In the genomic region with DNA sequence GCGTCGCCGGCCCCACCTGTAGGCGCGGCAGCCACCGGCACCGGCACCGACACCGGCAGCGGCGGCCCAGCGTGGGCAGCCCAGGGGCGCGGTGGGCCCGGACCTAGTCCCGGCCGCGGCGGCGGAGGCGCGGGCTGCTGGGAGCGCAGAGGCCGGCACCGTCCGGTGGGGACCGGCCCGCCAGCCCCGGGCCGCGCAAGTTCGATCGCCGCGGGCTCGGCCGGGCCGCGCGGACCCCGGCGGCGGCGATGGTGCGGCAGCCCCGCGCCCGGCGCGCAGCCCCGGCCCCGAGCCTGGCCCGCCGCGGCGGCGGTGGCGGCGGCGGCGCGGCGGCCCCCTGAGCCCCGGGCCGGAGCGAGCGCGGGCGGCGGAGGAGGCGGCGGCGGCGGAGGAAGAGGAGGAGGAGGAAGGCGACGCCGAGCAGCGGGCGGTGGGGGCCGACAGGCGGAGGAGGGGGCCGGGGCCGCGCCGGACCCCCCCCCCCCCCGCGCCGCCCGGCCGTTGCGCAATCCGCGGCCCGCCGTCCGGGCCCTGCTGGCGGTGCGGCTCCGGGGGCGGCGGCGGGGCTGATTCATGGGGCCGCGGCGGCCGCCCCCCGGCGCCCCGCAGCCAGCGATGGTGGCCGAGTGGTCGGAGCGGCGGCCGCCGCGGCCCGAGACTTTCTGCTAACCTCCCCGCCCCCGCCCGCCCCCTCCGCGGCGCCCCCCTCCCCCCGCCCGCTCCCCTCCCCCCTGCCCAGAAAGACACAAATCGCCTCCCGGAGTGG, we compare ENCODE assay signal across 18 cellular contexts.
A peak's percentile ranks its signal among the peaks of the same experiment; 100 is the strongest.
DNase-seq lines count a peak whose midpoint lies in the region; ATAC-seq, FAIRE-seq and TF ChIP-seq lines count a peak whose summit lies in the region.
"Had no signal": no experiment of that assay in that cellular context is flagged by ENCODE, and none has a peak within 500 bp of the region (broad histone marks: within the 10 kb centered on the region; RNA-seq: fewer than 3 reads in every experiment).

No MANE protein-coding gene starts in this region.

- peaks cover 4% of the 10 kb centered on the region for H3K36me3 Mint-ChIP-seq in activated CD4-positive, alpha-beta memory T cell treated with anti-CD3 and anti-CD28 coated beads for 36 hours

- H3K4me3 ChIP-seq in HepG2 (replicated peaks in 1 of 3; ENCODE audit: insufficient read depth in 1 of 3, low read depth in 2 of 3, low read length in 3 of 3) (peak overlapping the region in 1 of 3 experiments; percentile 33; a peak in 2 of 6 replicates), right lobe of liver (no peak overlapping the region), ectodermal cell (ENCODE audit: insufficient read depth, low read depth, low read length) (peak overlapping the region; percentile 45), neuronal stem cell (ENCODE audit: low read length in 2 of 2) (peak overlapping the region; percentile 39 to 83), aorta (ENCODE audit: low read length in 2 of 2) (peak overlapping the region; percentile 41 to 79), GM23248 (no peak overlapping the region)
- H3K4me3 ChIP-seq: PC-9 had no signal

- H3K4me3 Mint-ChIP-seq in activated CD4-positive, alpha-beta memory T cell treated with anti-CD3 and anti-CD28 coated beads for 36 hours, result no peak overlapping the region
- H3K4me3 Mint-ChIP-seq: activated naive CD8-positive, alpha-beta T cell; B cell had no signal

- H3K27ac Mint-ChIP-seq in activated CD4-positive, alpha-beta memory T cell treated with anti-CD3 and anti-CD28 coated beads for 36 hours, result no peak overlapping the region
- H3K27ac Mint-ChIP-seq: activated naive CD8-positive, alpha-beta T cell; B cell; T-cell had no signal

- no peak overlapping the region for H2BK120ac ChIP-seq in neuronal stem cell (ENCODE audit: low read depth, low read length)

- no peaks in the 10 kb centered on the region for H3K79me2 ChIP-seq in HepG2 (ENCODE audit: insufficient read depth, low read length)
- H3K79me2 ChIP-seq in GM23248 (ENCODE audit: insufficient read depth), result no peaks in the 10 kb centered on the region

- TF ChIP-seq RAD21 in HepG2 (CRISPR knock-in tag; IDR thresholded peaks at IDR 0.05), result no peak

- no peak overlapping the region for H2BK5ac ChIP-seq in neuronal stem cell (ENCODE audit: low read length)

- H3K18ac ChIP-seq in neuronal stem cell (ENCODE audit: low read length), result peak overlapping the region; percentile 74

- WGBS in HepG2 (ENCODE audit: low lambda C conversion rate), result no CpG with 5 or more reads among the region's 128 CpGs
- 0% methylated on average over 5 of the region's 128 CpGs for WGBS in right lobe of liver (ENCODE audit: insufficient coverage, low coverage, low lambda C conversion rate, missing lambda C conversion rate)
- 0 to 1% methylated on average over 116 to 128 of the region's 128 CpGs for WGBS in ectodermal cell, 2 experiments
- WGBS in neuronal stem cell (ENCODE audit: extremely low coverage in 2 of 2, insufficient read length in 2 of 2, insufficient replicate concordance in 1 of 2), 2 donors, result no CpG with 5 or more reads among the region's 128 CpGs
- 1 to 2% methylated on average over 15 to 126 of the region's 128 CpGs for WGBS in aorta, 2 donors
- WGBS in GM23248 (ENCODE audit: low coverage in 1 of 2, low lambda C conversion rate in 2 of 2, missing lambda C conversion rate in 2 of 2), 2 experiments, result 2 to 3% methylated on average over 14 to 68 of the region's 128 CpGs

- H2AFZ ChIP-seq in HepG2 (ENCODE audit: low read length) (no peak overlapping the region), neuronal stem cell (ENCODE audit: low read length) (no peak overlapping the region), GM23248 (no peak overlapping the region)
- H2AFZ ChIP-seq: PC-9 had no signal

- no peak overlapping the region for H2BK15ac ChIP-seq in neuronal stem cell (ENCODE audit: low read length)

- H3K27ac ChIP-seq in HepG2 (ENCODE audit: extremely low read length, insufficient read depth, low read length), result no peak overlapping the region
- H3K27ac ChIP-seq in right lobe of liver, result no peak overlapping the region
- H3K27ac ChIP-seq in ectodermal cell (ENCODE audit: insufficient read depth, low read depth, low read length, poor library complexity, severe bottlenecking), result no peak overlapping the region
- H3K27ac ChIP-seq in neuronal stem cell (replicated peaks; ENCODE audit: low read length), result no peak overlapping the region
- H3K27ac ChIP-seq in aorta (ENCODE audit: low read depth in 1 of 2, low read length in 2 of 2), result peak overlapping the region in 1 of 2 donors; percentile 6
- no peak overlapping the region for H3K27ac ChIP-seq in GM23248
- H3K27ac ChIP-seq: gastrocnemius medialis, KMS-11, PC-9 had no signal

- H3F3A ChIP-seq in GM23248 (ENCODE audit: insufficient read depth), result no peaks in the 10 kb centered on the region

- no peak overlapping the region for H4K91ac ChIP-seq in neuronal stem cell (ENCODE audit: low read depth, low read length, poor library complexity)

- H3K4ac ChIP-seq in neuronal stem cell (ENCODE audit: low read length), result no peak overlapping the region

- no peak for TF ChIP-seq CTCF in HepG2 (CRISPR knock-in tag; IDR thresholded peaks at IDR 0.05)
- no peak for TF ChIP-seq CTCF in right lobe of liver (IDR thresholded peaks at IDR 0.05)

- H3K9me3 Mint-ChIP-seq in activated CD4-positive, alpha-beta memory T cell treated with anti-CD3 and anti-CD28 coated beads for 36 hours, result peaks cover 11% of the 10 kb centered on the region

- no TSS peak for BruUV-seq in HepG2 (replicated peaks; lab: Mats Ljungman, UMichigan)

- CTCF ChIA-PET in HepG2 (lab: Yijun Ruan, JAX; ENCODE audit: low intra/inter-chr PET ratio, low total read pairs), result interaction anchor here (1.5 to 1.9 kb wide), 3 partner anchors 87 to 729 kb away, joined by 3 to 15 read pairs (median 12); no protein-coding TSS in a partner anchor
- CTCF ChIA-PET in activated CD4-positive, alpha-beta memory T cell treated with anti-CD3 and anti-CD28 coated beads for 36 hours (lab: Charles Lee), result no interaction called here

- no peak overlapping the region for H3K9ac ChIP-seq in HepG2 (ENCODE audit: insufficient read depth, low read depth, low read length)
- peak overlapping the region; percentile 97 for H3K9ac ChIP-seq in neuronal stem cell (ENCODE audit: low read depth, low read length, poor library complexity)
- no peak overlapping the region for H3K9ac ChIP-seq in GM23248
- H3K9ac ChIP-seq: KMS-11 had no signal

- H3K9me2 ChIP-seq in GM23248 (ENCODE audit: insufficient read depth), result no peaks in the 10 kb centered on the region

- no peak overlapping the region for H2BK12ac ChIP-seq in neuronal stem cell (ENCODE audit: low read length)

- TF ChIP-seq EP300 in HepG2 (IDR thresholded peaks at IDR 0.05; ENCODE audit: low read depth in 2 of 2, low read length in 2 of 2) (no peak), HepG2 (CRISPR knock-in tag; IDR thresholded peaks at IDR 0.05; ENCODE audit: borderline replicate concordance) (no peak)

- no peak for ATAC-seq in HepG2
- ATAC-seq in right lobe of liver, result no peak
- no peak for ATAC-seq in aorta (ENCODE audit: low FRiP score)
- ATAC-seq: gastrocnemius medialis, T-cell had no signal

- no peak for TF ChIP-seq POLR2A in HepG2 (IDR thresholded peaks at IDR 0.05; ENCODE audit: insufficient read depth in 1 of 2, low read depth in 2 of 2, low read length in 2 of 2)
- TF ChIP-seq POLR2A in right lobe of liver (IDR thresholded peaks at IDR 0.05), result no peak

- H3K14ac ChIP-seq in neuronal stem cell (ENCODE audit: low read length), result no peak overlapping the region

- H4K20me1 ChIP-seq in HepG2 (ENCODE audit: insufficient read depth, low read length) (peaks cover 3% of the 10 kb centered on the region; the same call in 1 of the 2 replicates), GM23248 (ENCODE audit: insufficient read depth) (no peaks in the 10 kb centered on the region)

- DNase-seq in HepG2 (ENCODE audit: low spot score), result no peak
- no peak for DNase-seq in right lobe of liver
- no peak for DNase-seq in neuronal stem cell (ENCODE audit: low spot score)
- DNase-seq in aorta, result peak in 1 of 2 donors; percentile 28
- no peak for DNase-seq in GM23248
- no peak for DNase-seq in posterior vena cava (ENCODE audit: low spot score)
- DNase-seq in activated CD4-positive, alpha-beta memory T cell treated with anti-CD3 and anti-CD28 coated beads for 36 hours, result no peak
- DNase-seq: DMS79, gastrocnemius medialis, GOT3, PC-9, T-cell had no signal

- no peak overlapping the region for H3K23ac ChIP-seq in neuronal stem cell (ENCODE audit: low read depth, low read length, poor library complexity)

- POLR2A ChIA-PET in HepG2 (lab: Yijun Ruan, JAX), result no interaction called here
- POLR2A ChIA-PET in activated CD4-positive, alpha-beta memory T cell treated with anti-CD3 and anti-CD28 coated beads for 36 hours (lab: Charles Lee), result no interaction called here

- FAIRE-seq in HepG2 (lab: Jason Lieb, UNC), result no peak
- FAIRE-seq: endothelial cell of umbilical vein had no signal

- H3K36me3 ChIP-seq in HepG2 (replicated peaks in 1 of 2; ENCODE audit: control insufficient read depth in 1 of 2, insufficient read depth in 2 of 2, low read length in 2 of 2) (no peaks in the 10 kb centered on the region), right lobe of liver (no peaks in the 10 kb centered on the region), ectodermal cell (ENCODE audit: control insufficient read depth, insufficient read depth, low read length) (no peaks in the 10 kb centered on the region), neuronal stem cell (replicated peaks in 1 of 2; ENCODE audit: control insufficient read depth in 2 of 2, insufficient read depth in 2 of 2, low read length in 2 of 2) (peaks cover 0 to 2% of the 10 kb centered on the region in 2 donors), aorta (ENCODE audit: control insufficient read depth in 1 of 2, insufficient read depth in 2 of 2, low read length in 1 of 2) (no peaks in the 10 kb centered on the region), GM23248 (ENCODE audit: low read depth) (no peaks in the 10 kb centered on the region)
- H3K36me3 ChIP-seq: gastrocnemius medialis had no signal

- peaks cover 4% of the 10 kb centered on the region for H3K79me1 ChIP-seq in neuronal stem cell (ENCODE audit: low read depth, low read length)

- H3K9me3 ChIP-seq in HepG2 (ENCODE audit: low read length) (peaks cover 6% of the 10 kb centered on the region), right lobe of liver (no peaks in the 10 kb centered on the region), ectodermal cell (ENCODE audit: control insufficient read depth, low read length) (no peaks in the 10 kb centered on the region), neuronal stem cell (replicated peaks in 1 of 2; ENCODE audit: control insufficient read depth in 2 of 2, insufficient read depth in 1 of 2, low read depth in 1 of 2, low read length in 2 of 2) (peaks cover 3 to 4% of the 10 kb centered on the region in 2 donors), aorta (ENCODE audit: control insufficient read depth, low read length) (no peaks in the 10 kb centered on the region), GM23248 (ENCODE audit: low read depth) (peaks cover 3% of the 10 kb centered on the region)

- H3K4me2 ChIP-seq in HepG2 (ENCODE audit: low read depth, low read length), result peak overlapping the region; percentile 36; the same call in 1 of the 2 replicates
- peak overlapping the region; percentile 82 for H3K4me2 ChIP-seq in neuronal stem cell (ENCODE audit: insufficient read depth, low read length, poor library complexity, severe bottlenecking)
- no peak overlapping the region for H3K4me2 ChIP-seq in GM23248 (ENCODE audit: unreplicated experiment)
- H3K4me2 ChIP-seq: KMS-11, PC-9 had no signal

- H2AK5ac ChIP-seq in neuronal stem cell (ENCODE audit: low read depth, low read length), result no peak overlapping the region

- H3K4me1 ChIP-seq in HepG2 (ENCODE audit: insufficient read depth, low read length), result peaks cover 35% of the 10 kb centered on the region
- no peaks in the 10 kb centered on the region for H3K4me1 ChIP-seq in right lobe of liver
- peaks cover 15% of the 10 kb centered on the region for H3K4me1 ChIP-seq in ectodermal cell (ENCODE audit: control insufficient read depth, insufficient read depth, low read length)
- H3K4me1 ChIP-seq in neuronal stem cell (ENCODE audit: control insufficient read depth in 2 of 2, insufficient read depth in 1 of 2, low read depth in 1 of 2, low read length in 2 of 2), result peaks cover 0 to 26% of the 10 kb centered on the region in 2 donors
- H3K4me1 ChIP-seq in aorta (ENCODE audit: control insufficient read depth in 1 of 2, insufficient read depth in 2 of 2, low read length in 2 of 2), result no peaks in the 10 kb centered on the region
- no peaks in the 10 kb centered on the region for H3K4me1 ChIP-seq in GM23248 (ENCODE audit: insufficient read depth)
- H3K4me1 ChIP-seq: gastrocnemius medialis had no signal

- H3K4me1 Mint-ChIP-seq in activated CD4-positive, alpha-beta memory T cell treated with anti-CD3 and anti-CD28 coated beads for 36 hours (ENCODE audit: low read depth), result peaks cover 2% of the 10 kb centered on the region
- H3K4me1 Mint-ChIP-seq: central memory CD8-positive, alpha-beta T cell had no signal

- peaks cover 2 to 15% of the 10 kb centered on the region in 2 experiments; a peak in 3 of 5 replicates for H3K27me3 ChIP-seq in HepG2 (ENCODE audit: control insufficient read depth in 1 of 2, insufficient read depth in 2 of 2, low read length in 2 of 2)
- H3K27me3 ChIP-seq in right lobe of liver, result peaks cover 0 to 10% of the 10 kb centered on the region in 2 donors
- H3K27me3 ChIP-seq in ectodermal cell (ENCODE audit: control insufficient read depth, insufficient read depth, low read length, poor library complexity, severe bottlenecking), result no peaks in the 10 kb centered on the region
- H3K27me3 ChIP-seq in neuronal stem cell (ENCODE audit: control insufficient read depth in 3 of 3, insufficient read depth in 3 of 3, low read depth in 1 of 3, low read length in 3 of 3), result peaks cover 0 to 55% (median 0%) of the 10 kb centered on the region in 3 experiments
- H3K27me3 ChIP-seq in aorta (ENCODE audit: control insufficient read depth in 1 of 2, insufficient read depth in 2 of 2, low read length in 1 of 2), result no peaks in the 10 kb centered on the region
- no peaks in the 10 kb centered on the region for H3K27me3 ChIP-seq in GM23248 (replicated peaks; ENCODE audit: insufficient read depth)

- intact Hi-C loops in HepG2 (cut with micrococcal nuclease; ENCODE audit: unreplicated experiment), result loop anchor here (5.0 kb wide), 3 partner anchors 87 to 732 kb away; no protein-coding TSS in a partner anchor
- intact Hi-C loops in right lobe of liver (cut with DNase I), result loop anchor here in 1 of 2 donors (5.0 kb wide), 1 partner anchor 727 kb away; no protein-coding TSS in a partner anchor
- intact Hi-C loops in aorta (cut with DNase I), result loop anchor here (1.0 to 10.0 kb wide), 4 partner anchors 369 to 732 kb away; no protein-coding TSS in a partner anchor
- intact Hi-C loops in posterior vena cava (cut with DNase I), result loop anchor here in 1 of 2 donors (2.0 kb wide), 1 partner anchor 35 kb away; no protein-coding TSS in a partner anchor
- intact Hi-C loops in activated CD4-positive, alpha-beta memory T cell treated with anti-CD3 and anti-CD28 coated beads for 36 hours (cut with micrococcal nuclease), result no loop called here

- H4K8ac ChIP-seq in neuronal stem cell (ENCODE audit: low read depth, low read length), result peak overlapping the region; percentile 78

- in situ Hi-C loops in HepG2 (cut with HindIII; ENCODE audit: extremely low pct_ligation_motif_present, low pct_unique_long_range_greater_than_20kb) (no loop called here), GM23248 (cut with MboI) (no loop called here)

- peaks cover 23% of the 10 kb centered on the region for H3K27me3 Mint-ChIP-seq in activated CD4-positive, alpha-beta memory T cell treated with anti-CD3 and anti-CD28 coated beads for 36 hours

Comparison
In these comparisons a context has a peak if more than half of its experiments do, and no peak if none do; other contexts are left out.
1. H3K4me3 ChIP-seq: peak in ectodermal cell (single experiment), neuronal stem cell (2 of 2) and aorta (2 of 2); none in right lobe of liver (0 of 3) and GM23248 (single experiment).